In genomic region chr3:159185443-159186050, GRCh38 we compare ENCODE assay signal across 10 cellular contexts.
A peak's percentile ranks its signal among the peaks of the same experiment; 100 is the strongest.
DNase-seq lines count a peak whose midpoint lies in the region; ATAC-seq, FAIRE-seq and TF ChIP-seq lines count a peak whose summit lies in the region.
"Had no signal": no experiment of that assay in that cellular context is flagged by ENCODE, and none has a peak within 500 bp of the region (broad histone marks: within the 10 kb centered on the region; RNA-seq: fewer than 3 reads in every experiment).

No MANE protein-coding gene starts in this region.

- H3K9me3 ChIP-seq in upper lobe of right lung = no peaks in the 10 kb centered on the region
- H3K9me3 ChIP-seq in vagina = no peaks in the 10 kb centered on the region
- no peaks in the 10 kb centered on the region for H3K9me3 ChIP-seq in psoas muscle

- no peak for TF ChIP-seq POLR2A in vagina (IDR thresholded peaks at IDR 0.05)

- TF ChIP-seq CTCF in upper lobe of right lung (IDR thresholded peaks at IDR 0.05) = no peak
- TF ChIP-seq CTCF in vagina (IDR thresholded peaks at IDR 0.05) = no peak
- no peak for TF ChIP-seq CTCF in psoas muscle (IDR thresholded peaks at IDR 0.05)

- no peaks in the 10 kb centered on the region for H3K4me1 ChIP-seq in upper lobe of right lung
- peaks cover 23% of the 10 kb centered on the region for H3K4me1 ChIP-seq in vagina
- H3K4me1 ChIP-seq in psoas muscle = no peaks in the 10 kb centered on the region

- H3K4me3 ChIP-seq in upper lobe of right lung (no peak overlapping the region), vagina (no peak overlapping the region), psoas muscle (no peak overlapping the region)

- 61 to 77% (median 73%) methylated on average over 2 of the region's 2 CpGs for WGBS in psoas muscle, 3 donors

- intact Hi-C loops in upper lobe of right lung (cut with DNase I) (no loop called here), vagina (cut with DNase I) (no loop called here), psoas muscle (cut with DNase I) (no loop called here)

- ATAC-seq in HG02763 (IDR thresholded peaks at IDR 0.05; ENCODE audit: unreplicated experiment) (peak; percentile 71), HG03575 (IDR thresholded peaks at IDR 0.05; ENCODE audit: extremely low read depth, insufficient number of reproducible peaks, low FRiP score, unreplicated experiment) (peak; percentile 65), upper lobe of right lung (peak; percentile 60), psoas muscle (no peak)
- ATAC-seq: activated CD4-positive, alpha-beta T cell treated with anti-CD3 and anti-CD28 coated beads for 36 hours had no signal

- FAIRE-seq in GM19239 (lab: Jason Lieb, UNC) = no peak
- FAIRE-seq: kidney had no signal

- no peak overlapping the region for H3K27ac ChIP-seq in upper lobe of right lung
- no peak overlapping the region for H3K27ac ChIP-seq in vagina
- no peak overlapping the region for H3K27ac ChIP-seq in psoas muscle

- peak; percentile 7 for DNase-seq in GM19239 (ENCODE audit: insufficient read length, low spot score)
- no peak for DNase-seq in upper lobe of right lung
- no peak for DNase-seq in vagina (ENCODE audit: extremely low spot score in 2 of 2)
- DNase-seq in psoas muscle = no peak
- no peak for DNase-seq in HUDEP-2 (lab: John Stamatoyannopoulos, UW; ENCODE audit: unreplicated experiment in 76 of 76)
- DNase-seq: activated CD4-positive, alpha-beta T cell treated with anti-CD3 and anti-CD28 coated beads for 36 hours; kidney; posterior cingulate gyrus had no signal

- H3K27me3 ChIP-seq in upper lobe of right lung (no peaks in the 10 kb centered on the region), vagina (no peaks in the 10 kb centered on the region), psoas muscle (ENCODE audit: insufficient read depth in 3 of 3, low read length in 2 of 3) (no peaks in the 10 kb centered on the region)

- H3K36me3 ChIP-seq in upper lobe of right lung (no peaks in the 10 kb centered on the region), vagina (no peaks in the 10 kb centered on the region), psoas muscle (ENCODE audit: insufficient read depth in 1 of 2, low read depth in 1 of 2) (no peaks in the 10 kb centered on the region)

Comparison
In these comparisons a context has a peak if more than half of its experiments do, and no peak if none do; other contexts are left out.
1. ATAC-seq: peak in HG02763 (single experiment), HG03575 (single experiment) and upper lobe of right lung (single experiment); none in psoas muscle (0 of 4).